Comparison of ENCODE assay signal across 26 cellular contexts in the genomic region with DNA sequence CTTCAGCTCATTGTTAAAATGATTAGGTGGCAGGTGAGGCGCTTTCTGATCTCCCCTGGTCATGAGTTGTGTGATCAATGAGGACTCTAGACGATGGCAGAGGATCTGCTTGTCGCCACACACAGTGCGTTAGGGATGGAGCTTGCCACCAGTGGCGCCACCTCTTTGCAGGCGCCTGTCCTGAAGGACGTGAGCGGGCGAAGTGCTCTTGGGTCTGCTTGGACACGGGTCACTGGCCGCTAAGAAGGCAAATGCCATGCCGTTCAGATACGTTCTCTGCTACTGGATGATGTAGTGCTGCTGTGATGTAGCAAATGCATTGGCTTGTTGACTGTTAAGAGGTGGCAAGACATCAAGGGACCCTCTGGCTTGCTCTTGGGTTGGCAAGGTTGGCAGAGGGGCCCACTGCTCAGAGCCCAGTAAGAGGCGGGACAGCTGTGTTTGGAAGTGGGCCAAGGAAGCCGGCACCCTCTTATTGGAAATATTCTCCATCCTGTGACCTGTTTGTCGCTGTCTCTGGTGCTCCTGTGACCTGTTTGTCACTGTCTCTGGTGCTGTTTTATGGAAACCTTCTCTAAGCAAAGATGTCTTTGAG. TPM values are rescaled to one million over a fixed set of nuclear protein-coding genes. Genes with fewer than 3 reads are reported as not detected.
DNase-seq lines count a peak whose midpoint lies in the region; FAIRE-seq and TF ChIP-seq lines count a peak whose summit lies in the region.
"Had no signal": no experiment of that assay in that cellular context is flagged by ENCODE, and none has a peak within 500 bp of the region (broad histone marks: within the 10 kb centered on the region; RNA-seq: fewer than 3 reads in every experiment).

No MANE protein-coding gene starts in this region.

- FAIRE-seq in frontal cortex (lab: Jason Lieb, UNC), result no peak
- FAIRE-seq: endometrium, H1, TTC549 had no signal

- no peak for TF ChIP-seq CTCF in coronary artery (IDR thresholded peaks at IDR 0.05)

- H3K9ac ChIP-seq in skeletal muscle tissue (ENCODE audit: low read depth in 1 of 3, low read length in 3 of 3), result peak overlapping the region in 1 of 3 donors; percentile 60

- no peak overlapping the region for H3K27ac ChIP-seq in coronary artery
- H3K27ac ChIP-seq in skeletal muscle tissue (ENCODE audit: low read depth, low read length), result no peak overlapping the region
- H3K27ac ChIP-seq: cardiac muscle cell, gastrocnemius medialis, hepatocyte, neutrophil, prostate gland, testis had no signal

- peak; percentile 43 for DNase-seq in activated CD8-positive, alpha-beta memory T cell treated with anti-CD3 and anti-CD28 coated beads, Interleukin-2, amount 50 U/mL, for 48 hours
- DNase-seq in activated CD8-positive, alpha-beta memory T cell treated with anti-CD3 and anti-CD28 coated beads, Interleukin-2, amount 50 U/mL, for 4 hours, result no peak
- DNase-seq in DMS79 treated with DMSO at 0.1 percent for 48 hours (lab: John Stamatoyannopoulos, UW) (peak; percentile 92), coronary artery (ENCODE audit: low spot score) (peak; percentile 50), frontal cortex (ENCODE audit: low spot score in 2 of 2) (no peak), KG1 (lab: John Stamatoyannopoulos, UW) (no peak), NCI-H2107 (lab: John Stamatoyannopoulos, UW) (no peak)
- DNase-seq: activated CD4-positive, alpha-beta T cell treated with anti-CD3 and anti-CD28 coated beads, Interleukin-2, amount 50 U/mL, for 48 hours; activated naive CD8-positive, alpha-beta T cell treated with anti-CD3 and anti-CD28 coated beads for 36 hours; aorta; DMS153; NCI-H1048; NCI-H1694 treated with DMSO at 0.1 percent for 48 hours; stimulated activated naive CD4-positive, alpha-beta T cell treated with Interleukin-2 at 50 U/mL for 16 hours; T-cell had no signal

- H3K4me3 ChIP-seq in coronary artery (no peak overlapping the region), skeletal muscle tissue (ENCODE audit: low read length in 3 of 3) (peak overlapping the region; percentile 30 to 54 (median 42))
- H3K4me3 ChIP-seq: cardiac muscle cell, hepatocyte, prostate gland, testis had no signal

- H3K27me3 ChIP-seq in skeletal muscle tissue (ENCODE audit: control insufficient read depth in 3 of 3, insufficient read depth in 3 of 3, low read length in 3 of 3), result no peaks in the 10 kb centered on the region
- H3K27me3 ChIP-seq: cardiac muscle cell, gastrocnemius medialis, hepatocyte, neutrophil, testis had no signal

- no peaks in the 10 kb centered on the region for H3K9me3 ChIP-seq in skeletal muscle tissue (ENCODE audit: control insufficient read depth in 3 of 3, low read length in 3 of 3)
- H3K9me3 ChIP-seq: gastrocnemius medialis, neutrophil, prostate gland, testis had no signal

- peaks cover 0 to 2% (median under 1%) of the 10 kb centered on the region in 3 donors for H3K36me3 ChIP-seq in skeletal muscle tissue (ENCODE audit: control insufficient read depth in 3 of 3, insufficient read depth in 3 of 3, low read length in 3 of 3)
- H3K36me3 ChIP-seq: cardiac muscle cell, gastrocnemius medialis, neutrophil, prostate gland had no signal

- H3K4me1 ChIP-seq in skeletal muscle tissue (ENCODE audit: control insufficient read depth in 3 of 3, insufficient read depth in 3 of 3, low read length in 3 of 3), result peaks cover 24 to 45% (median 35%) of the 10 kb centered on the region in 3 donors
- H3K4me1 ChIP-seq: prostate gland, testis had no signal

RNA-seq across cellular contexts. Expression of a gene that starts 14.5 kb away (rescaled TPM):
- 18.3 TPM for total RNA-seq in skeletal muscle tissue
- 60.7 TPM for total RNA-seq in frontal cortex
- total RNA-seq: G401 had no signal

Comparison
In these comparisons a context has a peak if more than half of its experiments do, and no peak if none do; other contexts are left out.
1. DNase-seq: peak in activated CD8-positive, alpha-beta memory T cell treated with anti-CD3 and anti-CD28 coated beads, Interleukin-2, amount 50 U/mL, for 48 hours (single experiment), DMS79 treated with DMSO at 0.1 percent for 48 hours (single experiment) and coronary artery (single experiment); none in activated CD8-positive, alpha-beta memory T cell treated with anti-CD3 and anti-CD28 coated beads, Interleukin-2, amount 50 U/mL, for 4 hours (single experiment), frontal cortex (0 of 2), KG1 (single experiment) and NCI-H2107 (single experiment).